In the genomic region with DNA sequence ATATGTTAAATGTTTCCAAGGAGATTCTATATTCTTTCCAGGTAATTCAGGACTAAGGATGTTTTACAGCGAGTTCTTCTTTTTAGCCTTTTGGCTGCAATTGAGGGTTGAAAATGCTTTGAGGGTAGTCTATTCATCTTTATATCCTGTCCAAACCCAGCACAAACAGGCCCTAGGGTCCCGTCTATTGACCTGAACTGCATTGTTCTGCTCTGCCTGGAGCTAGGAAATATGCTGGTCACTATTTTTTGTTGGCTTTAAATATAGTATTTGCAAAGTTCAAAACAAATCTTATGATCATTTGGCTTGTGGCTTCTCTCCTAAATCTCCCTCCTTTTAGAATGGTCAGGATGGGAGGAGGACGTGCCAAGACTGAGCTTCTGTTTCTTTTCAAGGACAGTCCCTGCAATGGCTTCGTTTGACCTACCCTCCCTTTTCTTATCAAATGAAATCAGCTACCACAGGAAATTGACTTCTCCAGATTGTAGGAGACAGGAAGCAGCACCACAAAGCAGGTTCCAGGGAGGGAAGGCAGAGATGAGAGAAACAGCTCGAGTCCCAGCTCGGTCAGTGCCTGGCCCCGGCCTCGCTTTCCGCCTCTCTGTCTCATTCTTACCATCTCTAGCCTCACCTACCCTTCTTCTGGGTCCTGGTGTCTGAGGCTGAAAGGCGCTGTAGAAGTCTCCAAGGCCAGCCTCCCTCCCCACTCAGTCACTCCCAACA, we compare ENCODE assay signal across 1 cellular context.
TF ChIP-seq lines count a peak whose summit lies in the region.

No MANE protein-coding gene starts in this region.

TF ChIP-seq in GM12878, 131 proteins besides CTCF, POLR2A, EP300 and RAD21:
- TF ChIP-seq, protein P1, sequence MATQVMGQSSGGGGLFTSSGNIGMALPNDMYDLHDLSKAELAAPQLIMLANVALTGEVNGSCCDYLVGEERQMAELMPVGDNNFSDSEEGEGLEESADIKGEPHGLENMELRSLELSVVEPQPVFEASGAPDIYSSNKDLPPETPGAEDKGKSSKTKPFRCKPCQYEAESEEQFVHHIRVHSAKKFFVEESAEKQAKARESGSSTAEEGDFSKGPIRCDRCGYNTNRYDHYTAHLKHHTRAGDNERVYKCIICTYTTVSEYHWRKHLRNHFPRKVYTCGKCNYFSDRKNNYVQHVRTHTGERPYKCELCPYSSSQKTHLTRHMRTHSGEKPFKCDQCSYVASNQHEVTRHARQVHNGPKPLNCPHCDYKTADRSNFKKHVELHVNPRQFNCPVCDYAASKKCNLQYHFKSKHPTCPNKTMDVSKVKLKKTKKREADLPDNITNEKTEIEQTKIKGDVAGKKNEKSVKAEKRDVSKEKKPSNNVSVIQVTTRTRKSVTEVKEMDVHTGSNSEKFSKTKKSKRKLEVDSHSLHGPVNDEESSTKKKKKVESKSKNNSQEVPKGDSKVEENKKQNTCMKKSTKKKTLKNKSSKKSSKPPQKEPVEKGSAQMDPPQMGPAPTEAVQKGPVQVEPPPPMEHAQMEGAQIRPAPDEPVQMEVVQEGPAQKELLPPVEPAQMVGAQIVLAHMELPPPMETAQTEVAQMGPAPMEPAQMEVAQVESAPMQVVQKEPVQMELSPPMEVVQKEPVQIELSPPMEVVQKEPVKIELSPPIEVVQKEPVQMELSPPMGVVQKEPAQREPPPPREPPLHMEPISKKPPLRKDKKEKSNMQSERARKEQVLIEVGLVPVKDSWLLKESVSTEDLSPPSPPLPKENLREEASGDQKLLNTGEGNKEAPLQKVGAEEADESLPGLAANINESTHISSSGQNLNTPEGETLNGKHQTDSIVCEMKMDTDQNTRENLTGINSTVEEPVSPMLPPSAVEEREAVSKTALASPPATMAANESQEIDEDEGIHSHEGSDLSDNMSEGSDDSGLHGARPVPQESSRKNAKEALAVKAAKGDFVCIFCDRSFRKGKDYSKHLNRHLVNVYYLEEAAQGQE (IDR thresholded peaks at IDR 0.05; ENCODE audit: low read depth, low read length), result no peak
- TF ChIP-seq, protein P2, sequence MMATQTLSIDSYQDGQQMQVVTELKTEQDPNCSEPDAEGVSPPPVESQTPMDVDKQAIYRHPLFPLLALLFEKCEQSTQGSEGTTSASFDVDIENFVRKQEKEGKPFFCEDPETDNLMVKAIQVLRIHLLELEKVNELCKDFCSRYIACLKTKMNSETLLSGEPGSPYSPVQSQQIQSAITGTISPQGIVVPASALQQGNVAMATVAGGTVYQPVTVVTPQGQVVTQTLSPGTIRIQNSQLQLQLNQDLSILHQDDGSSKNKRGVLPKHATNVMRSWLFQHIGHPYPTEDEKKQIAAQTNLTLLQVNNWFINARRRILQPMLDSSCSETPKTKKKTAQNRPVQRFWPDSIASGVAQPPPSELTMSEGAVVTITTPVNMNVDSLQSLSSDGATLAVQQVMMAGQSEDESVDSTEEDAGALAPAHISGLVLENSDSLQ (IDR thresholded peaks at IDR 0.05), result no peak
- TF ChIP-seq, protein P3, sequence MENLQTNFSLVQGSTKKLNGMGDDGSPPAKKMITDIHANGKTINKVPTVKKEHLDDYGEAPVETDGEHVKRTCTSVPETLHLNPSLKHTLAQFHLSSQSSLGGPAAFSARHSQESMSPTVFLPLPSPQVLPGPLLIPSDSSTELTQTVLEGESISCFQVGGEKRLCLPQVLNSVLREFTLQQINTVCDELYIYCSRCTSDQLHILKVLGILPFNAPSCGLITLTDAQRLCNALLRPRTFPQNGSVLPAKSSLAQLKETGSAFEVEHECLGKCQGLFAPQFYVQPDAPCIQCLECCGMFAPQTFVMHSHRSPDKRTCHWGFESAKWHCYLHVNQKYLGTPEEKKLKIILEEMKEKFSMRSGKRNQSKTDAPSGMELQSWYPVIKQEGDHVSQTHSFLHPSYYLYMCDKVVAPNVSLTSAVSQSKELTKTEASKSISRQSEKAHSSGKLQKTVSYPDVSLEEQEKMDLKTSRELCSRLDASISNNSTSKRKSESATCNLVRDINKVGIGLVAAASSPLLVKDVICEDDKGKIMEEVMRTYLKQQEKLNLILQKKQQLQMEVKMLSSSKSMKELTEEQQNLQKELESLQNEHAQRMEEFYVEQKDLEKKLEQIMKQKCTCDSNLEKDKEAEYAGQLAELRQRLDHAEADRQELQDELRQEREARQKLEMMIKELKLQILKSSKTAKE (IDR thresholded peaks at IDR 0.05; ENCODE audit: low read depth, poor library complexity, severe bottlenecking), result no peak
- TF ChIP-seq SREBF1 (IDR thresholded peaks at IDR 0.05; ENCODE audit: low read length) (no peak), IRF4 (IDR thresholded peaks at IDR 0.05; ENCODE audit: low read depth, low read length) (no peak), CHD1 (IDR thresholded peaks at IDR 0.05; ENCODE audit: low read depth, low read length) (no peak), BHLHE40 (IDR thresholded peaks at IDR 0.05; ENCODE audit: borderline replicate concordance in 1 of 2, low read depth in 2 of 2, low read length in 1 of 2) (no peak), ZNF207 (IDR thresholded peaks at IDR 0.05; ENCODE audit: borderline replicate concordance) (no peak)
- TF ChIP-seq, protein P4, sequence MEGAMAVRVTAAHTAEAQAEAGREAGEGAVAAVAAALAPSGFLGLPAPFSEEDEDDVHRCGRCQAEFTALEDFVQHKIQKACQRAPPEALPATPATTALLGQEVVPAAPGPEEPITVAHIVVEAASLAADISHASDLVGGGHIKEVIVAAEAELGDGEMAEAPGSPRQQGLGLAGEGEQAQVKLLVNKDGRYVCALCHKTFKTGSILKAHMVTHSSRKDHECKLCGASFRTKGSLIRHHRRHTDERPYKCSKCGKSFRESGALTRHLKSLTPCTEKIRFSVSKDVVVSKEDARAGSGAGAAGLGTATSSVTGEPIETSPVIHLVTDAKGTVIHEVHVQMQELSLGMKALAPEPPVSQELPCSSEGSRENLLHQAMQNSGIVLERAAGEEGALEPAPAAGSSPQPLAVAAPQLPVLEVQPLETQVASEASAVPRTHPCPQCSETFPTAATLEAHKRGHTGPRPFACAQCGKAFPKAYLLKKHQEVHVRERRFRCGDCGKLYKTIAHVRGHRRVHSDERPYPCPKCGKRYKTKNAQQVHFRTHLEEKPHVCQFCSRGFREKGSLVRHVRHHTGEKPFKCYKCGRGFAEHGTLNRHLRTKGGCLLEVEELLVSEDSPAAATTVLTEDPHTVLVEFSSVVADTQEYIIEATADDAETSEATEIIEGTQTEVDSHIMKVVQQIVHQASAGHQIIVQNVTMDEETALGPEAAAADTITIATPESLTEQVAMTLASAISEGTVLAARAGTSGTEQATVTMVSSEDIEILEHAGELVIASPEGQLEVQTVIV (IDR thresholded peaks at IDR 0.05; ENCODE audit: borderline replicate concordance, partially characterized antibody), result no peak
- TF ChIP-seq, protein P5, sequence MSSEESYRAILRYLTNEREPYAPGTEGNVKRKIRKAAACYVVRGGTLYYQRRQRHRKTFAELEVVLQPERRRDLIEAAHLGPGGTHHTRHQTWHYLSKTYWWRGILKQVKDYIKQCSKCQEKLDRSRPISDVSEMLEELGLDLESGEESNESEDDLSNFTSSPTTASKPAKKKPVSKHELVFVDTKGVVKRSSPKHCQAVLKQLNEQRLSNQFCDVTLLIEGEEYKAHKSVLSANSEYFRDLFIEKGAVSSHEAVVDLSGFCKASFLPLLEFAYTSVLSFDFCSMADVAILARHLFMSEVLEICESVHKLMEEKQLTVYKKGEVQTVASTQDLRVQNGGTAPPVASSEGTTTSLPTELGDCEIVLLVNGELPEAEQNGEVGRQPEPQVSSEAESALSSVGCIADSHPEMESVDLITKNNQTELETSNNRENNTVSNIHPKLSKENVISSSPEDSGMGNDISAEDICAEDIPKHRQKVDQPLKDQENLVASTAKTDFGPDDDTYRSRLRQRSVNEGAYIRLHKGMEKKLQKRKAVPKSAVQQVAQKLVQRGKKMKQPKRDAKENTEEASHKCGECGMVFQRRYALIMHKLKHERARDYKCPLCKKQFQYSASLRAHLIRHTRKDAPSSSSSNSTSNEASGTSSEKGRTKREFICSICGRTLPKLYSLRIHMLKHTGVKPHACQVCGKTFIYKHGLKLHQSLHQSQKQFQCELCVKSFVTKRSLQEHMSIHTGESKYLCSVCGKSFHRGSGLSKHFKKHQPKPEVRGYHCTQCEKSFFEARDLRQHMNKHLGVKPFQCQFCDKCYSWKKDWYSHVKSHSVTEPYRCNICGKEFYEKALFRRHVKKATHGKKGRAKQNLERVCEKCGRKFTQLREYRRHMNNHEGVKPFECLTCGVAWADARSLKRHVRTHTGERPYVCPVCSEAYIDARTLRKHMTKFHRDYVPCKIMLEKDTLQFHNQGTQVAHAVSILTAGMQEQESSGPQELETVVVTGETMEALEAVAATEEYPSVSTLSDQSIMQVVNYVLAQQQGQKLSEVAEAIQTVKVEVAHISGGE (CRISPR knock-in tag; IDR thresholded peaks at IDR 0.05), result no peak
